Comparison of ENCODE assay signal across 12 cellular contexts in genomic region chr11:46520971-46521745, GRCh38.
DNase-seq lines count a peak whose midpoint lies in the region; ATAC-seq and TF ChIP-seq lines count a peak whose summit lies in the region.
"Had no signal": no experiment of that assay in that cellular context is flagged by ENCODE, and none has a peak within 500 bp of the region (broad histone marks: within the 10 kb centered on the region; RNA-seq: fewer than 3 reads in every experiment).

No MANE protein-coding gene starts in this region.

- ATAC-seq in PC-3 (peak; percentile 56), GM18868 (IDR thresholded peaks at IDR 0.05; ENCODE audit: unreplicated experiment) (no peak)

- H3K27ac ChIP-seq in GM23248, result no peak overlapping the region
- H3K27ac ChIP-seq in PC-3 (ENCODE audit: low read length), result no peak overlapping the region

- peaks cover 96% of the 10 kb centered on the region for H3K79me2 ChIP-seq in GM23248 (ENCODE audit: insufficient read depth)
- peaks cover 40% of the 10 kb centered on the region for H3K79me2 ChIP-seq in PC-3 (ENCODE audit: low read length)

- H3K27me3 ChIP-seq in GM23248 (replicated peaks; ENCODE audit: insufficient read depth), result no peaks in the 10 kb centered on the region
- H3K27me3 ChIP-seq in PC-3 (ENCODE audit: low read length), result no peaks in the 10 kb centered on the region

- peaks cover 13% of the 10 kb centered on the region for H3K4me1 ChIP-seq in GM23248 (ENCODE audit: insufficient read depth)
- H3K4me1 ChIP-seq in PC-3 (ENCODE audit: insufficient read depth, low read length), result peaks cover 16% of the 10 kb centered on the region

- POLR2A ChIA-PET in PC-3 (lab: Charles Lee; ENCODE audit: unreplicated experiment), result no interaction called here

- in situ Hi-C loops in GM23248 (cut with MboI), result no loop called here

- H3K9me2 ChIP-seq in GM23248 (ENCODE audit: insufficient read depth) (no peaks in the 10 kb centered on the region), PC-3 (replicated peaks; ENCODE audit: low read length) (no peaks in the 10 kb centered on the region)

- CTCF ChIA-PET in PC-3 (lab: Charles Lee), result no interaction called here

- H3K4me2 ChIP-seq in GM23248 (ENCODE audit: unreplicated experiment), result no peak overlapping the region
- H3K4me2 ChIP-seq in PC-3 (ENCODE audit: low read length), result 0 out of 2 replicates have a peak overlapping the region, but pooled peaks have one; percentile 18

- intact Hi-C loops in PC-3 (cut with micrococcal nuclease), result no loop called here

- no TSS peak for BruUV-seq in PC-3 (replicated peaks; lab: Mats Ljungman, UMichigan)

- H3K9me3 ChIP-seq in GM23248 (ENCODE audit: low read depth) (no peaks in the 10 kb centered on the region), PC-3 (ENCODE audit: low read length) (no peaks in the 10 kb centered on the region)

- H3K4me3 ChIP-seq in GM23248, result no peak overlapping the region
- H3K4me3 ChIP-seq in PC-3 (ENCODE audit: low read length), result no peak overlapping the region

- 84 to 86% methylated on average over 8 of the region's 8 CpGs for whole genome bisulfite sequencing in GM23248 (ENCODE audit: low coverage in 1 of 2, low lambda C conversion rate in 2 of 2, missing lambda C conversion rate in 2 of 2), 2 experiments

- H3K36me3 ChIP-seq in GM23248 (ENCODE audit: low read depth), result no peaks in the 10 kb centered on the region
- no peaks in the 10 kb centered on the region for H3K36me3 ChIP-seq in PC-3 (ENCODE audit: low read depth, low read length)

- H4K20me1 ChIP-seq in GM23248 (ENCODE audit: insufficient read depth), result peaks cover 12% of the 10 kb centered on the region; the same call in 1 of the 2 replicates
- H4K20me1 ChIP-seq in PC-3 (ENCODE audit: low read length), result peaks cover 17% of the 10 kb centered on the region

- DNase-seq in GM23248 (peak; percentile 56), PC-3 (peak; percentile 65), dermis blood vessel endothelial cell (peak; percentile 65), non-pigmented ciliary epithelial cell (ENCODE audit: low read depth) (peak; percentile 31), DMS153 treated with DMSO at 0.1 percent for 48 hours (lab: John Stamatoyannopoulos, UW; ENCODE audit: unreplicated experiment) (no peak), NCI-H345 (lab: John Stamatoyannopoulos, UW) (no peak), NCI-H1436 (lab: John Stamatoyannopoulos, UW) (no peak)
- DNase-seq: activated CD4-positive, alpha-beta T cell treated with anti-CD3 and anti-CD28 coated beads, Interleukin-2, amount 50 U/mL, for 4 hours; hippocampal formation; NCI-H146; SIG-M5 had no signal

- TF ChIP-seq CTCF in PC-3 (conservative IDR thresholded peaks at IDR 0.05; ENCODE audit: low read depth, low read length), result no peak

- H3K9ac ChIP-seq in GM23248, result no peak overlapping the region
- no peak overlapping the region for H3K9ac ChIP-seq in PC-3 (ENCODE audit: low read length)

- H2AFZ ChIP-seq in GM23248 (no peak overlapping the region), PC-3 (ENCODE audit: low read length) (no peak overlapping the region)

- H3F3A ChIP-seq in GM23248 (ENCODE audit: insufficient read depth), result 0 out of 2 replicates have a peak, but pooled peaks cover 3% of the 10 kb centered on the region
- H3F3A ChIP-seq in PC-3 (ENCODE audit: low read length, unreplicated experiment), result no peaks in the 10 kb centered on the region

Comparison
In these comparisons a context has a peak if more than half of its experiments do, and no peak if none do; other contexts are left out.
1. DNase-seq: peak in GM23248 (single experiment), PC-3 (single experiment), dermis blood vessel endothelial cell (single experiment) and non-pigmented ciliary epithelial cell (single experiment); none in DMS153 treated with DMSO at 0.1 percent for 48 hours (single experiment), NCI-H345 (single experiment) and NCI-H1436 (single experiment).